ENCODE assay signal across 8 cellular contexts in the genomic region with DNA sequence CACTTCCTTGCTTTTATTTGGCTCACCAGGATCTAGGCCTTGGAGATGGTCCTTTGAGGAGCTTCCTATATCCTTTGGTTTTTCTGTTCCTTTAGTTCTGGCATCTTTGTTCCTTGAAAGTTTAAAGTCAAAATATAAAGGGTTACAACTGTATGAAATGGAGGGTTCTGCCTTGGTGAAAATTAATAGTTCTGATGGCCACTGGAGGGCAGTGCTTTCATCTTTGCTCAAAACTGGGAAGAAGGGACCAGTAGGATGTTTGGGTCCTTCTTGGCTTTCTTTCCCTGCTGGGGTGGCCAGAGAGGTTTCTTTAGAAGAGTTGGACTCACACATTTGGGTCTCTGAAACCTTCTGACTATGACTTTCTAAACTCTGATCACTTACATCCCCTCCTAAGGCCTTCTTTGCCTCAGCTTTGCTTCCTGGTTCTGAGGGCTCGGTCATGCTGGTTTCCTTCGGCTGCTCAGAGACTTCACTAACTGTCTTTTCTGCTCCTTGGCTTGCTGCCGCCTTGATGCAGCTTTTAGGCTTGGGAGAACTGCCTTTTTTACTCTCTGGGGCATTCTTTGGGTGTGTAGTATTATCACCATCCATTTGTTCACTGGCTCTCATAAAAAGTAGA.
DNase-seq lines count a peak whose midpoint lies in the region; ATAC-seq and TF ChIP-seq lines count a peak whose summit lies in the region.

No MANE protein-coding gene starts in this region.

- peak; percentile 64 for TF ChIP-seq CTCF in retinal pigment epithelial cell (conservative IDR thresholded peaks at IDR 0.05; ENCODE audit: low read depth, low read length)

- TF ChIP-seq POLR2A in erythroblast (IDR thresholded peaks at IDR 0.05; ENCODE audit: low read length), result no peak

- no peak overlapping the region for H3K4me3 ChIP-seq in retinal pigment epithelial cell (ENCODE audit: low read length)

- DNase-seq in DMS 273 (lab: John Stamatoyannopoulos, UW; ENCODE audit: unreplicated experiment) (peak; percentile 31), DMS 273 treated with DMSO at 0.1 percent for 48 hours (lab: John Stamatoyannopoulos, UW) (no peak), NCI-H2196 (lab: John Stamatoyannopoulos, UW; ENCODE audit: unreplicated experiment) (peak; percentile 28), erythroblast (lab: John Stamatoyannopoulos, UW) (peak; percentile 26 to 51), retinal pigment epithelial cell (ENCODE audit: low read depth) (no peak), NCI-H2227 treated with DMSO at 0.1 percent for 48 hours (lab: John Stamatoyannopoulos, UW) (no peak), substantia nigra (lab: John Stamatoyannopoulos, UW) (no peak)

- no peak for ATAC-seq in HG02610 (IDR thresholded peaks at IDR 0.05; ENCODE audit: unreplicated experiment)

- H3K27ac ChIP-seq in substantia nigra (ENCODE audit: low read depth, low read length, poor library complexity, severe bottlenecking), result no peak overlapping the region

Comparison
In these comparisons a context has a peak if more than half of its experiments do, and no peak if none do; other contexts are left out.
1. DNase-seq: peak in DMS 273 (single experiment), NCI-H2196 (single experiment) and erythroblast (2 of 2); none in DMS 273 treated with DMSO at 0.1 percent for 48 hours (single experiment), retinal pigment epithelial cell (single experiment), NCI-H2227 treated with DMSO at 0.1 percent for 48 hours (single experiment) and substantia nigra (0 of 49).